Comparison of ENCODE assay signal across 13 cellular contexts in the genomic region with DNA sequence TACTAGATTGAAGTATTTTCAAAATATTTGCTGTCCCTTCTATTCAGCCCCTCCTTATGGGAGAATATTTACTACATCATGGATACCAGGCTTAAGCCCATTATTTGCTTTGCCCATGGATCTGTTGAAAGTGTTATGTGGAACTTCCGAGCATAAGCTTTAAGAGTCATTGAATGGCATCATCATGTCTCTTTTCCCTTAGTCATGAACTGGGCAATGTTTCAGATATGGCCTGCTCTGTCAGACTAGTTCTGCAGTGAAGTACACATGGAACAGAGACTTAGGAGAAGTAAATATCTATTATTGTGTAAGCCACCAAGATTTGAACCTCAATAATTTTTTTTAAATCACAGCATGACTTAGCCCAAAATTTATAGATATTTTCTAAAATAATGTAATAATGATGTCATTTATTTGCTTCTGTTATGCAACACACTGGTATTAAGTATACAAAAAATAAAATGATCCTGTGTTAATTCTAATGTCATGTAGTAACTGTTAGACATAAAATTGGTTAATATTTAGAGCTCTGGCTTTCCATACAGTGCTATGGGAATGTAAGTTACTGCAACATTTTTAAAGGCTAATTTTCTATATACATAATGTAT.
"Had no signal": no experiment of that assay in that cellular context is flagged by ENCODE, and none has a peak within 500 bp of the region (broad histone marks: within the 10 kb centered on the region; RNA-seq: fewer than 3 reads in every experiment).

No MANE protein-coding gene starts in this region.

- H3K9me3 ChIP-seq: gastroesophageal sphincter, thoracic aorta, upper lobe of right lung had no signal

- DNase-seq: activated CD4-positive, alpha-beta T cell treated with anti-CD3 and anti-CD28 coated beads for 1 hour; activated CD4-positive, alpha-beta T cell treated with anti-CD3 and anti-CD28 coated beads, Interleukin-2, amount 50 U/mL, for 4 hours; activated naive CD4-positive, alpha-beta T cell treated with anti-CD3 and anti-CD28 coated beads, Interleukin-2, amount 10 ng/mL, durations not matched to agents 7 days and 5 days; effector memory CD4-positive, alpha-beta T cell; islet precursor cell; naive B cell; upper lobe of right lung had no signal

- H3K4me2 ChIP-seq: neural progenitor cell had no signal

- H2AFZ ChIP-seq: neural progenitor cell, parathyroid adenoma had no signal

- H3K4me3 ChIP-seq: gastroesophageal sphincter, lung, neural progenitor cell, thoracic aorta, upper lobe of right lung had no signal

- H3K4me1 ChIP-seq: gastroesophageal sphincter, parathyroid adenoma, upper lobe of right lung had no signal

- ATAC-seq: gastroesophageal sphincter; stimulated activated effector memory CD8-positive, alpha-beta T cell treated with anti-CD3 and anti-CD28 coated beads, Interleukin-12 subunit alpha, Interleukin-12 subunit beta, amount 100 ng/mL, for 72 hours; upper lobe of right lung had no signal

- H3K27ac ChIP-seq: gastroesophageal sphincter, neural progenitor cell, parathyroid adenoma, thoracic aorta, upper lobe of right lung had no signal

- H3K27me3 ChIP-seq: gastroesophageal sphincter, neural progenitor cell, upper lobe of right lung had no signal

- H3K9ac ChIP-seq: neural progenitor cell, parathyroid adenoma had no signal

- H3K36me3 ChIP-seq: gastroesophageal sphincter, neural progenitor cell, thoracic aorta, upper lobe of right lung had no signal
